Comparison of ENCODE assay signal across 8 cellular contexts in genomic region chr22:35838849-35839646, GRCh38.
DNase-seq lines count a peak whose midpoint lies in the region; ATAC-seq and TF ChIP-seq lines count a peak whose summit lies in the region.

No MANE protein-coding gene starts in this region.

- H3K9ac ChIP-seq in subcutaneous abdominal adipose tissue (ENCODE audit: low read length in 5 of 5), result peak overlapping the region; percentile 63 to 84 (median 71)

- H3K36me3 ChIP-seq in subcutaneous abdominal adipose tissue (ENCODE audit: control insufficient read depth in 5 of 5, insufficient read depth in 5 of 5, low read length in 5 of 5), result no peaks in the 10 kb centered on the region

- DNase-seq in NCI-H2107 (lab: John Stamatoyannopoulos, UW) (peak; percentile 18), astrocyte of the hippocampus (ENCODE audit: low read depth, low spot score) (peak; percentile 74), iPS-NIHi7 (ENCODE audit: extremely low spot score) (peak; percentile 23), GF-D8 (lab: John Stamatoyannopoulos, UW) (no peak)

- peak overlapping the region; percentile 86 for H3K27ac ChIP-seq in subcutaneous abdominal adipose tissue (ENCODE audit: low read depth, low read length)

- peaks cover 10 to 58% (median 54%) of the 10 kb centered on the region in 5 donors for H3K4me1 ChIP-seq in subcutaneous abdominal adipose tissue (ENCODE audit: control insufficient read depth in 5 of 5, insufficient read depth in 5 of 5, low read length in 5 of 5)

- 0 out of 3 replicates have a peak, but pooled peaks have one; percentile 7 for TF ChIP-seq CTCF in GM12872 (IDR thresholded peaks at IDR 0.05; ENCODE audit: insufficient read depth, low read depth, low read length)

- no peaks in the 10 kb centered on the region for H3K27me3 ChIP-seq in subcutaneous abdominal adipose tissue (ENCODE audit: control insufficient read depth in 5 of 5, insufficient read depth in 4 of 5, low read length in 5 of 5)

- ATAC-seq in GM18502 (IDR thresholded peaks at IDR 0.05; ENCODE audit: poor library complexity, unreplicated experiment) (no peak), HG02885 (IDR thresholded peaks at IDR 0.05; ENCODE audit: poor library complexity, unreplicated experiment) (no peak)

- H3K9me3 ChIP-seq in subcutaneous abdominal adipose tissue (ENCODE audit: control insufficient read depth in 5 of 5, low read length in 5 of 5), result no peaks in the 10 kb centered on the region

- H3K4me3 ChIP-seq in subcutaneous abdominal adipose tissue (ENCODE audit: low read depth in 1 of 5, low read length in 5 of 5), result peak overlapping the region; percentile 62 to 77 (median 63)
